In genomic region chr20:33373735-33374605, GRCh38 we compare ENCODE assay signal across 1 cellular context.
A peak's percentile ranks its signal among the peaks of the same experiment; 100 is the strongest.
TF ChIP-seq lines count a peak whose summit lies in the region.

No MANE protein-coding gene starts in this region.

TF ChIP-seq in liver, 16 proteins besides CTCF, POLR2A, EP300 and RAD21 (continued from another document):
- peak; percentile 30 for TF ChIP-seq REST (IDR thresholded peaks at IDR 0.05)
- TF ChIP-seq FOXA1 (IDR thresholded peaks at IDR 0.05): peak; percentile 87
- peak; percentile 90 to 98 for TF ChIP-seq JUND (IDR thresholded peaks at IDR 0.05)
- TF ChIP-seq HNF4G (IDR thresholded peaks at IDR 0.05): no peak
TF ChIP-seq in liver: peak in this region for 12.
